In the genomic region with DNA sequence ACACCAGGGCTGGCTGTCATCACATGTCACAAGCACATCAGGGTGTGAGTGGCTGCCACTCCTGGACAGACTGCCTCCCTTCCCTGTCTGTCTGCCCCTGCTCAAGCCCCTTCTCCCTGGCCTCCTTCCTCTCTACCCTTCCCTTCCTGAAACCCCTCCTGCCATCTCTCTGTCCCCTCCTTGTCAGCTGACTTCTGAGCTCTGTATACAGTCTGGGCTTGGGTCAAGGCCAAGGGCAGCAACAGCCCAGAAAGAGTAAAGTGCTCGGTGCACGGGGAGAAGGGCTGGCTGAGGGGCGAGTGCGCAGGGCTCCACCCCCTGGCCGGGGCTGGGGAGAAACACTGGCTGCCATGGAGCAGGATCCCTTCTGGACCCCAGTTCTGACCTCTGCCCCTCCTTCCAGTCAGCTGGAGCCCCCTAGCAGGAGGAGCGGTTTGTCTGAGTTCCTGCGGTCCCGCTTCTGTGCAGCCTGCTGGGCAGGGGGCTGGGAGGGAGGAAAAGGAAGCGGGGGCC, we compare ENCODE assay signal across 15 cellular contexts. TPM values are rescaled to one million over a fixed set of nuclear protein-coding genes. Genes with fewer than 3 reads are reported as not detected.
DNase-seq lines count a peak whose midpoint lies in the region; TF ChIP-seq lines count a peak whose summit lies in the region.
"Had no signal": no experiment of that assay in that cellular context is flagged by ENCODE, and none has a peak within 500 bp of the region (broad histone marks: within the 10 kb centered on the region; RNA-seq: fewer than 3 reads in every experiment).

No MANE protein-coding gene starts in this region.

- DNase-seq in A673 (ENCODE audit: low spot score) (no peak), CMK (ENCODE audit: low read depth) (peak; percentile 72), RWPE1 (ENCODE audit: low spot score) (no peak), iPS-NIHi7 (ENCODE audit: extremely low spot score) (peak; percentile 38), HFFc6 (no peak), NCI-H510A (lab: John Stamatoyannopoulos, UW) (no peak), uterus (no peak), hepatocyte (ENCODE audit: low spot score) (no peak)
- DNase-seq: activated effector memory CD4-positive, alpha-beta T cell treated with Interleukin-2 at 50 U/mL for 16 hours; KG1; NCI-H2171 treated with DMSO at 0.1 percent for 48 hours; occipital lobe had no signal

- no peaks in the 10 kb centered on the region for H3K36me3 ChIP-seq in A673 (ENCODE audit: insufficient read depth, low read length, poor library complexity, severe bottlenecking)
- no peaks in the 10 kb centered on the region for H3K36me3 ChIP-seq in uterus
- H3K36me3 ChIP-seq in hepatocyte (replicated peaks; ENCODE audit: insufficient read depth, low read depth) = no peaks in the 10 kb centered on the region

- H3K4me1 Mint-ChIP-seq in HFFc6 (ENCODE audit: low read depth) = peaks cover 8% of the 10 kb centered on the region; the same call in 1 of the 2 replicates

- no peak overlapping the region for H3K27ac Mint-ChIP-seq in HFFc6

- H3K4me3 ChIP-seq in A673 (ENCODE audit: low read depth, low read length, poor library complexity, severe bottlenecking) (no peak overlapping the region), uterus (no peak overlapping the region), hepatocyte (no peak overlapping the region)

- H3K4me3 Mint-ChIP-seq in HFFc6 = no peak overlapping the region

- TF ChIP-seq POLR2A in uterus (IDR thresholded peaks at IDR 0.05) = no peak

- H3K27ac ChIP-seq in A673 (ENCODE audit: low read depth, low read length, poor library complexity, severe bottlenecking) (no peak overlapping the region), RWPE1 (peak overlapping the region; percentile 77), uterus (no peak overlapping the region), hepatocyte (no peak overlapping the region)
- H3K27ac ChIP-seq: C4-2B had no signal

- 36% methylated on average over 8 of the region's 9 CpGs for WGBS in hepatocyte (ENCODE audit: low lambda C conversion rate, missing lambda C conversion rate)

- H2AFZ ChIP-seq in hepatocyte = no peak overlapping the region

- intact Hi-C loops in A673 (cut with micrococcal nuclease; ENCODE audit: unreplicated experiment) = no loop called here
- intact Hi-C loops in uterus (cut with DNase I; ENCODE audit: low total_unique reads) = no loop called here

- H3K9me3 ChIP-seq in A673 (ENCODE audit: low read depth, low read length, poor library complexity, severe bottlenecking) = no peaks in the 10 kb centered on the region
- no peaks in the 10 kb centered on the region for H3K9me3 ChIP-seq in uterus
- H3K9me3 ChIP-seq in hepatocyte (ENCODE audit: low read depth) = no peaks in the 10 kb centered on the region

- CTCF ChIA-PET in A673 (lab: Charles Lee) (interaction anchor here (0.6 to 0.9 kb wide), 2 partner anchors 19 to 40 kb away, joined by 3 to 5 read pairs; partner anchors contain the start of gene TCEA2), RWPE1 (lab: Yijun Ruan, JAX) (interaction anchor here (0.7 to 6.6 kb wide), 7 partner anchors 10 to 296 kb away, joined by 3 to 59 read pairs (median 4); no protein-coding TSS in a partner anchor)

- peaks cover 24% of the 10 kb centered on the region for H3K4me1 ChIP-seq in A673 (ENCODE audit: insufficient read depth, low read length, poor library complexity, severe bottlenecking)
- peaks cover 5 to 16% of the 10 kb centered on the region in 2 donors for H3K4me1 ChIP-seq in uterus
- peaks cover 19% of the 10 kb centered on the region for H3K4me1 ChIP-seq in hepatocyte (ENCODE audit: insufficient read depth)

- no peaks in the 10 kb centered on the region for H3K79me2 ChIP-seq in hepatocyte

- H3K9me3 Mint-ChIP-seq in HFFc6 = no peaks in the 10 kb centered on the region

- peaks cover 15% of the 10 kb centered on the region for H3K27me3 ChIP-seq in A673 (replicated peaks; ENCODE audit: insufficient read depth, low read depth, low read length, poor library complexity)
- H3K27me3 ChIP-seq in uterus = peaks cover 0 to 24% of the 10 kb centered on the region in 2 donors
- H3K27me3 ChIP-seq in hepatocyte = peaks cover 38% of the 10 kb centered on the region

- H3K27me3 Mint-ChIP-seq in HFFc6 (ENCODE audit: insufficient read depth) = peaks cover 24% of the 10 kb centered on the region

- no peaks in the 10 kb centered on the region for H4K20me1 ChIP-seq in hepatocyte (ENCODE audit: insufficient read depth, poor library complexity, severe bottlenecking)

- no TSS peak for BruUV-seq in A673 (replicated peaks; lab: Mats Ljungman, UMichigan)

- no peak overlapping the region for H3K4me2 ChIP-seq in hepatocyte

- no peaks in the 10 kb centered on the region for H3K9me2 ChIP-seq in hepatocyte (replicated peaks; ENCODE audit: insufficient read depth)

- no peaks in the 10 kb centered on the region for H3K36me3 Mint-ChIP-seq in HFFc6 (ENCODE audit: low read depth)

- TF ChIP-seq CTCF in A673 (conservative IDR thresholded peaks at IDR 0.05; ENCODE audit: low read depth, low read length) (0 out of 2 replicates have a peak, but pooled peaks have one; percentile 22), RWPE1 (conservative IDR thresholded peaks at IDR 0.05; ENCODE audit: low read depth) (no peak), HFFc6 (IDR thresholded peaks at IDR 0.05) (no peak), uterus (IDR thresholded peaks at IDR 0.05) (no peak), hepatocyte (IDR thresholded peaks at IDR 0.05; ENCODE audit: poor library complexity) (no peak)

- POLR2A ChIA-PET in A673 (lab: Charles Lee; ENCODE audit: low non-redundant PET) (no interaction called here), RWPE1 (lab: Yijun Ruan, JAX; ENCODE audit: low non-redundant PET) (no interaction called here)

RNA-seq across cellular contexts. Expression of gene LKAAEAR1, which starts 2.0 kb away (rescaled TPM):
- total RNA-seq in A673 (2021) (0.37 and 0.62 TPM in 2 replicates), uterus (not detected), hepatocyte (not detected in 2 replicates)
- total RNA-seq in HFFc6 (2021; fragmentation: NEBNext Ultra II Directional; extraction: Animal tissue kit (Norgen Biotek cat#: 25700)) = not detected
- 0.91 and 1.2 TPM in 2 replicates for polyA plus RNA-seq in hepatocyte

RNA-seq across cellular contexts. Expression of gene OPRL1, which starts 2.3 kb away (rescaled TPM):
- total RNA-seq in A673 (2021) = 0.32 and 0.46 TPM in 2 replicates
- total RNA-seq in HFFc6 (2021; fragmentation: NEBNext Ultra II Directional; extraction: Animal tissue kit (Norgen Biotek cat#: 25700)) = under 1 TPM; 0.27 to 1.00 (median 0.41) TPM
- 1 to 10 TPM in 1 of 4 donors, under 1 TPM in 2, not detected in 1; 0.51 to 1.9 (median 0.64) TPM for total RNA-seq in uterus
- 1.1 and 1.5 TPM in 2 replicates for total RNA-seq in hepatocyte
- 0.50 and 0.90 TPM in 2 replicates for polyA plus RNA-seq in hepatocyte

RNA-seq across cellular contexts. Expression of gene RGS19, which starts 2.9 kb away (rescaled TPM):
- total RNA-seq in A673 (2021) (14.4 and 16.4 TPM in 2 replicates), uterus (10 to 100 TPM in 1 of 4 donors, 1 to 10 TPM in 3; 4.6 to 38.8 (median 6.7) TPM), hepatocyte (8.1 and 8.8 TPM in 2 replicates)
- total RNA-seq in HFFc6 (2021; fragmentation: NEBNext Ultra II Directional; extraction: Animal tissue kit (Norgen Biotek cat#: 25700)) = 10 to 100 TPM; 11.0 to 16.3 (median 12.9) TPM
- polyA plus RNA-seq in hepatocyte = 10.9 and 13.5 TPM in 2 replicates

RNA-seq across cellular contexts. Expression of gene TCEA2, which starts 19.2 kb away (rescaled TPM):
- 35.0 and 41.3 TPM in 2 replicates for total RNA-seq in A673 (2021)
- 10 to 100 TPM; 36.8 to 47.4 (median 41.5) TPM for total RNA-seq in HFFc6 (2021; fragmentation: NEBNext Ultra II Directional; extraction: Animal tissue kit (Norgen Biotek cat#: 25700))
- 10 to 100 TPM; 21.5 to 75.4 (median 27.2) TPM for total RNA-seq in uterus
- 23.8 and 26.0 TPM in 2 replicates for total RNA-seq in hepatocyte
- 74.2 and 80.0 TPM in 2 replicates for polyA plus RNA-seq in hepatocyte

RNA-seq across cellular contexts. Expression of gene NPBWR2, which starts 25.2 kb away (rescaled TPM):
- not detected in 2 replicates for total RNA-seq in A673 (2021)
- not detected for total RNA-seq in HFFc6 (2021; fragmentation: NEBNext Ultra II Directional; extraction: Animal tissue kit (Norgen Biotek cat#: 25700))
- not detected for total RNA-seq in uterus
- not detected in 2 replicates for total RNA-seq in hepatocyte
- polyA plus RNA-seq in hepatocyte = not detected in 2 replicates
- total RNA-seq: chondrocyte, H4, occipital lobe had no signal

Comparison
In these comparisons a context has a peak if more than half of its experiments do, and no peak if none do; other contexts are left out.
1. DNase-seq: peak in CMK (single experiment) and iPS-NIHi7 (single experiment); none in A673 (single experiment), RWPE1 (single experiment), HFFc6 (single experiment), NCI-H510A (single experiment), uterus (0 of 2) and hepatocyte (single experiment).